ENCODE assay signal across 9 cellular contexts in the genomic region with DNA sequence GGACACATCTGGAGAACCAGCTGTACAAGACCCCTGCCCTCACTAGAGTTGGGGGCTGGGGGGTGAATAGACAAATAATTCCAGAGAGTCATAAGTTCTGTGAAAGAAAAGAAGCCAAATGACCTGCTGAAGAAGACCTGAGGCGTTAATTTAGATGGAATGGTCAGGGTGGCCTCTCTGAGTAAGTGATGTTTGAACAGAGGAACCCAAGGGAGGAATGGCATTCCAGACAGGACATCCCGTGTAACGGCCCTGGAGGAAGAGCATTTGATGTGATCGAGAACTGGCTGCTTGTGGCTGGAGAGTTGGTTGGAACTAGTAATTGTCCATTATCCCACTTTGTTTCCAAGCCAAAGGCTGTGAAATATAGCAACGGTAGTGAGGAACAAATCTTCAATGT. TPM values are rescaled to one million over a fixed set of nuclear protein-coding genes. Genes with fewer than 3 reads are reported as not detected.
DNase-seq lines count a peak whose midpoint lies in the region; ATAC-seq and TF ChIP-seq lines count a peak whose summit lies in the region.
"Had no signal": no experiment of that assay in that cellular context is flagged by ENCODE, and none has a peak within 500 bp of the region (broad histone marks: within the 10 kb centered on the region; RNA-seq: fewer than 3 reads in every experiment).

No MANE protein-coding gene starts in this region.

- intact Hi-C loops in left colon (cut with DNase I, micrococcal nuclease): no loop called here

- H3K27ac Mint-ChIP-seq in nephron: peak overlapping the region; percentile 99 to 100 (median 100)

- no peaks in the 10 kb centered on the region for H3K9me3 ChIP-seq in BLaER1 treated with 17β-estradiol and CSF1 and Interleukin-3, amounts not matched to agents 10 nM and 100 nM (replicated peaks in 1 of 11)
- H3K9me3 ChIP-seq in MM.1S (replicated peaks; ENCODE audit: insufficient read depth, low read length) (no peaks in the 10 kb centered on the region), ectodermal cell (ENCODE audit: control insufficient read depth, low read length) (no peaks in the 10 kb centered on the region)

- peaks cover 17 to 55% (median 36%) of the 10 kb centered on the region in 11 experiments for H3K36me3 ChIP-seq in BLaER1 treated with 17β-estradiol and CSF1 and Interleukin-3, amounts not matched to agents 10 nM and 100 nM
- no peaks in the 10 kb centered on the region; the same call in 1 of the 2 replicates for H3K36me3 ChIP-seq in MM.1S (replicated peaks; ENCODE audit: insufficient read depth, low read length)
- H3K36me3 ChIP-seq in ectodermal cell (ENCODE audit: control insufficient read depth, insufficient read depth, low read length): peaks cover 13% of the 10 kb centered on the region

- H3F3A ChIP-seq in MM.1S (ENCODE audit: insufficient read depth, low read length): peaks cover 13% of the 10 kb centered on the region

- H2AFZ ChIP-seq in MM.1S (ENCODE audit: low read length): peak overlapping the region; percentile 83; the same call in 1 of the 2 replicates

- H3K27ac ChIP-seq in BLaER1 treated with 17β-estradiol and CSF1 and Interleukin-3, amounts not matched to agents 10 nM and 100 nM: peak overlapping the region; percentile 62 to 99 (median 96); a peak in 21 of 22 replicates
- no peak overlapping the region for H3K27ac ChIP-seq in MM.1S (ENCODE audit: low read length)
- peak overlapping the region; percentile 93 for H3K27ac ChIP-seq in ectodermal cell (ENCODE audit: insufficient read depth, low read depth, low read length, poor library complexity, severe bottlenecking)

- TF ChIP-seq CTCF in MM.1S (IDR thresholded peaks at IDR 0.05; ENCODE audit: low read length) (no peak), nephron (IDR thresholded peaks at IDR 0.05; ENCODE audit: unreplicated experiment in 3 of 3) (no peak)

- peak overlapping the region; percentile 75 to 99 (median 94) for H3K9ac ChIP-seq in BLaER1 treated with 17β-estradiol and CSF1 and Interleukin-3, amounts not matched to agents 10 nM and 100 nM
- peak overlapping the region; percentile 74 for H3K9ac ChIP-seq in MM.1S (ENCODE audit: low read length)

- DNase-seq in MM.1S (no peak), NCI-H2081 treated with DMSO at 0.1 percent for 48 hours (lab: John Stamatoyannopoulos, UW) (no peak), anterior cingulate cortex (lab: John Stamatoyannopoulos, UW) (no peak), left colon (no peak)
- no peak for DNase-seq in activated CD8-positive, alpha-beta memory T cell treated with anti-CD3 and anti-CD28 coated beads, Interleukin-2, amount 50 U/mL, for 4 hours
- DNase-seq: cortex of kidney had no signal

- H3K27me3 Mint-ChIP-seq in nephron (ENCODE audit: low read depth): no peaks in the 10 kb centered on the region

- peaks cover 33% of the 10 kb centered on the region for H3K4me1 Mint-ChIP-seq in nephron

- WGBS in ectodermal cell, 2 experiments: 70 to 76% methylated on average over 5 of the region's 5 CpGs

- H3K27me3 ChIP-seq in BLaER1 treated with 17β-estradiol and CSF1 and Interleukin-3, amounts not matched to agents 10 nM and 100 nM: no peaks in the 10 kb centered on the region
- H3K27me3 ChIP-seq in MM.1S (replicated peaks; ENCODE audit: insufficient read depth, low read length): no peaks in the 10 kb centered on the region
- H3K27me3 ChIP-seq in ectodermal cell (ENCODE audit: control insufficient read depth, insufficient read depth, low read length, poor library complexity, severe bottlenecking): no peaks in the 10 kb centered on the region

- peaks cover 25% of the 10 kb centered on the region for H3K36me3 Mint-ChIP-seq in nephron (ENCODE audit: low read depth)

- peak overlapping the region; percentile 91 to 100 (median 98) for H3K4me3 Mint-ChIP-seq in nephron

- no peaks in the 10 kb centered on the region for H3K9me3 Mint-ChIP-seq in nephron

- peaks cover 13 to 74% (median 45%) of the 10 kb centered on the region in 11 experiments; a peak in 17 of 22 replicates for H4K20me1 ChIP-seq in BLaER1 treated with 17β-estradiol and CSF1 and Interleukin-3, amounts not matched to agents 10 nM and 100 nM
- H4K20me1 ChIP-seq in MM.1S (ENCODE audit: insufficient read depth, low read length): no peaks in the 10 kb centered on the region

- no peak for ATAC-seq in left colon

- H3K9me2 ChIP-seq in MM.1S (replicated peaks; ENCODE audit: insufficient read depth, low read length): no peaks in the 10 kb centered on the region

- peak overlapping the region; percentile 88 to 99 (median 96) for H3K4me2 ChIP-seq in BLaER1 treated with 17β-estradiol and CSF1 and Interleukin-3, amounts not matched to agents 10 nM and 100 nM
- H3K4me2 ChIP-seq in MM.1S (ENCODE audit: low read depth, low read length): peak overlapping the region; percentile 100

- peaks cover 78% of the 10 kb centered on the region for H3K79me2 ChIP-seq in MM.1S (ENCODE audit: low read length)

- peaks cover 29 to 37% (median 33%) of the 10 kb centered on the region in 10 experiments for H3K4me1 ChIP-seq in BLaER1 treated with 17β-estradiol and CSF1 and Interleukin-3, amounts not matched to agents 10 nM and 100 nM
- H3K4me1 ChIP-seq in MM.1S (ENCODE audit: low read length) (peaks cover 13% of the 10 kb centered on the region), ectodermal cell (ENCODE audit: control insufficient read depth, insufficient read depth, low read length) (peaks cover 8% of the 10 kb centered on the region)

- peak overlapping the region; percentile 71 to 89 (median 77) for H3K4me3 ChIP-seq in BLaER1 treated with 17β-estradiol and CSF1 and Interleukin-3, amounts not matched to agents 10 nM and 100 nM
- H3K4me3 ChIP-seq in MM.1S (ENCODE audit: low read length) (peak overlapping the region; percentile 85), ectodermal cell (ENCODE audit: insufficient read depth, low read depth, low read length) (peak overlapping the region; percentile 84)

RNA-seq across cellular contexts. Expression of a gene that starts 1.7 kb away (rescaled TPM):
- 32.1 TPM for polyA plus RNA-seq in ectodermal cell (2013, experiment 1 of 4)
- 39.6 TPM for polyA plus RNA-seq in ectodermal cell (2013, experiment 2 of 4)
- 31.4 TPM for polyA plus RNA-seq in ectodermal cell (2013, experiment 3 of 4)
- 33.5 TPM for polyA plus RNA-seq in ectodermal cell (2013, experiment 4 of 4)
- 10 to 100 TPM; 41.8 to 43.6 TPM for total RNA-seq in left colon
